In the genomic region with DNA sequence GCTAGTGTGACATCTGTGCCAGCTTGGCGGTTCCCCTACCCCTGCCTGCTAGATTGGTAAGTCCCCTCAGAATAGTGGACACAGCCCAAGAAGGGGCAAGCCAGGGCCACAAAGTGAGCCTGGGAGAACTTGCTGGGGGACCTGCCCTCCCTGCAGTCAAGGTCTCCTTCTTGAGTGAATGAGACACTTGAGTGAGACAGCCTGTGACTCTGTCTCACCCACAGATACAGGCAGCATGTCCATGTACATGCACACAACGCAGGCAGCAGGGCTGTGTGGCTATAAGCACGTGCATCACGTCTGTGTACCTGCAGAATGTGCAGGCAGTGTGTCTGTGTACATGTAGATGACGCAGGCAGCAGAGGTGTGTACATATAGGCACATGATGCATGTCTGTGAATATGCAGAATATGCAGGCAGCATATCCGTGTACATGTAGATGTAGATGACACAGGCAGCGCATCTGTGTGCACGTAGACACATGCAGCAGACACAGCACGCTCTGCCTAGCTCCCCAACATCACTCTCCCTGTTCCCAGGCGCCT, we compare ENCODE assay signal across 16 cellular contexts.
DNase-seq lines count a peak whose midpoint lies in the region; ATAC-seq and TF ChIP-seq lines count a peak whose summit lies in the region.
"Had no signal": no experiment of that assay in that cellular context is flagged by ENCODE, and none has a peak within 500 bp of the region (broad histone marks: within the 10 kb centered on the region; RNA-seq: fewer than 3 reads in every experiment).

No MANE protein-coding gene starts in this region.

- TF ChIP-seq CTCF in left lung (IDR thresholded peaks at IDR 0.05) (no peak), smooth muscle cell (IDR thresholded peaks at IDR 0.05; ENCODE audit: borderline replicate concordance, insufficient read depth, poor library complexity, severe bottlenecking) (no peak)

- no peaks in the 10 kb centered on the region for H3K27me3 ChIP-seq in BLaER1 treated with 17β-estradiol and CSF1 and Interleukin-3, amounts not matched to agents 10 nM and 100 nM
- H3K27me3 ChIP-seq in adipocyte (replicated peaks; ENCODE audit: control insufficient read depth, insufficient read depth, low read length) = no peaks in the 10 kb centered on the region
- H3K27me3 ChIP-seq in left lung = no peaks in the 10 kb centered on the region
- H3K27me3 ChIP-seq in smooth muscle cell (ENCODE audit: low read depth) = no peaks in the 10 kb centered on the region

- no peak overlapping the region for H3K9ac ChIP-seq in BLaER1 treated with 17β-estradiol and CSF1 and Interleukin-3, amounts not matched to agents 10 nM and 100 nM
- H3K9ac ChIP-seq in adipocyte (ENCODE audit: low read length) (peak overlapping the region; percentile 31), smooth muscle cell (ENCODE audit: low read depth) (no peak overlapping the region)
- H3K9ac ChIP-seq: KMS-11 had no signal

- no peaks in the 10 kb centered on the region for H3K36me3 ChIP-seq in BLaER1 treated with 17β-estradiol and CSF1 and Interleukin-3, amounts not matched to agents 10 nM and 100 nM
- no peaks in the 10 kb centered on the region for H3K36me3 ChIP-seq in adipocyte (ENCODE audit: control insufficient read depth, insufficient read depth, low read length, severe bottlenecking)
- H3K36me3 ChIP-seq in left lung = no peaks in the 10 kb centered on the region
- H3K36me3 ChIP-seq in smooth muscle cell (ENCODE audit: low read depth) = no peaks in the 10 kb centered on the region

- ATAC-seq in left lung = peak; percentile 42
- no peak for ATAC-seq in GM21576 (IDR thresholded peaks at IDR 0.05; ENCODE audit: unreplicated experiment)
- ATAC-seq in left lobe of liver = no peak
- ATAC-seq: GM23338, HCT116, PC-3 had no signal

- H2AFZ ChIP-seq in smooth muscle cell (ENCODE audit: low read depth) = no peak overlapping the region
- H2AFZ ChIP-seq: GM23338 had no signal

- H3K4me2 ChIP-seq in BLaER1 treated with 17β-estradiol and CSF1 and Interleukin-3, amounts not matched to agents 10 nM and 100 nM = peak overlapping the region in 7 of 11 experiments; percentile 45 to 68 (median 60); a peak in 14 of 22 replicates
- H3K4me2 ChIP-seq in smooth muscle cell = peak overlapping the region; percentile 22
- H3K4me2 ChIP-seq: GM23338, KMS-11 had no signal

- peaks cover 0 to 29% (median 19%) of the 10 kb centered on the region in 11 experiments; a peak in 16 of 22 replicates for H3K9me3 ChIP-seq in BLaER1 treated with 17β-estradiol and CSF1 and Interleukin-3, amounts not matched to agents 10 nM and 100 nM (replicated peaks in 1 of 11)
- H3K9me3 ChIP-seq in adipocyte (ENCODE audit: control insufficient read depth, low read length) (no peaks in the 10 kb centered on the region), left lung (no peaks in the 10 kb centered on the region), smooth muscle cell (replicated peaks; ENCODE audit: low read depth) (no peaks in the 10 kb centered on the region)

- H3F3A ChIP-seq in smooth muscle cell (ENCODE audit: low read depth) = no peaks in the 10 kb centered on the region

- H3K79me2 ChIP-seq in smooth muscle cell (ENCODE audit: low read depth) = no peaks in the 10 kb centered on the region

- DNase-seq in adipocyte (ENCODE audit: low read depth) (no peak), left lung (no peak), smooth muscle cell (lab: John Stamatoyannopoulos, UW; ENCODE audit: unreplicated experiment) (no peak), HuH-7 (ENCODE audit: low spot score) (no peak), left lobe of liver (ENCODE audit: low spot score) (no peak)
- DNase-seq: GF-D8, NCI-H1048, NCI-H1436 treated with DMSO at 0.1 percent for 48 hours, NCI-H2081, NCI-H748 treated with DMSO at 0.1 percent for 48 hours, PC-3 had no signal

- no peak overlapping the region for H3K4me3 ChIP-seq in BLaER1 treated with 17β-estradiol and CSF1 and Interleukin-3, amounts not matched to agents 10 nM and 100 nM
- H3K4me3 ChIP-seq in adipocyte (ENCODE audit: low read length) (no peak overlapping the region), left lung (no peak overlapping the region), smooth muscle cell (no peak overlapping the region)
- H3K4me3 ChIP-seq: GM23338 had no signal

- H4K20me1 ChIP-seq in BLaER1 treated with 17β-estradiol and CSF1 and Interleukin-3, amounts not matched to agents 10 nM and 100 nM = no peaks in the 10 kb centered on the region
- H4K20me1 ChIP-seq in smooth muscle cell (ENCODE audit: low read depth) = no peaks in the 10 kb centered on the region

- no peak overlapping the region for H3K27ac ChIP-seq in BLaER1 treated with 17β-estradiol and CSF1 and Interleukin-3, amounts not matched to agents 10 nM and 100 nM
- H3K27ac ChIP-seq in left lung (peak overlapping the region; percentile 44 to 61), smooth muscle cell (ENCODE audit: low read depth) (no peak overlapping the region)
- H3K27ac ChIP-seq: KMS-11 had no signal

- intact Hi-C loops in left lung (cut with DNase I) = no loop called here

- peaks cover 11 to 53% (median 37%) of the 10 kb centered on the region in 10 experiments; a peak in 19 of 20 replicates for H3K4me1 ChIP-seq in BLaER1 treated with 17β-estradiol and CSF1 and Interleukin-3, amounts not matched to agents 10 nM and 100 nM
- peaks cover 26% of the 10 kb centered on the region for H3K4me1 ChIP-seq in adipocyte (ENCODE audit: control insufficient read depth, insufficient read depth, low read length)
- no peaks in the 10 kb centered on the region for H3K4me1 ChIP-seq in left lung
- no peaks in the 10 kb centered on the region for H3K4me1 ChIP-seq in smooth muscle cell (ENCODE audit: low read depth)

- 93% methylated on average over 10 of the region's 10 CpGs for WGBS in smooth muscle cell (ENCODE audit: low lambda C conversion rate)

Comparison
In these comparisons a context has a peak if more than half of its experiments do, and no peak if none do; other contexts are left out.
1. H3K27ac ChIP-seq: peak in left lung (2 of 2); none in BLaER1 treated with 17β-estradiol and CSF1 and Interleukin-3, amounts not matched to agents 10 nM and 100 nM (0 of 11) and smooth muscle cell (single experiment).